In the genomic region with DNA sequence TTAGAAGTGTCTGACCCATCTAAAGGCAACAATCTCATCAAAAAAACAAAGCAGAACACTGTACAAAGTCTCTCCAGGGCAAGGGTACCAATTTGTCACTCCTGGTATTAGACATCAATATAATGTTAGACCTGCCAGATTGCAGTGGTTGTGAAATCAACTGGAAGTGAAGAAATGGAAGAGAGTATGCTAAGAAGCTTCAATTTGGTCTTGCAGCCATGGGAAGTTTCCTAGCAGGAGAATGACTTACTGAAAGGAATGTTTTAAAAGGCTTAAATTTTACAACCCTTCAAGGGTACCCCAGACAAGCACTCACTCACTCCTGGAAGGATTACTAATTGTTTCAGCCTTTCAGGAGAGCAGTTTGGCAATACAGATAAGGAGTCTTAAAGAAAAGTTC, we compare ENCODE assay signal across 1 cellular context.
TF ChIP-seq lines count a peak whose summit lies in the region.

No MANE protein-coding gene starts in this region.

TF ChIP-seq in IMR-90, 13 proteins besides CTCF, POLR2A, EP300 and RAD21:
- TF ChIP-seq CEBPB (IDR thresholded peaks at IDR 0.05; ENCODE audit: low read depth, low read length) = peak; percentile 53; the same call in 1 of the 2 replicates
- TF ChIP-seq RCOR1 (IDR thresholded peaks at IDR 0.05; ENCODE audit: insufficient replicate concordance, low read length) = no peak
